Comparison of ENCODE assay signal across 34 cellular contexts in the genomic region with DNA sequence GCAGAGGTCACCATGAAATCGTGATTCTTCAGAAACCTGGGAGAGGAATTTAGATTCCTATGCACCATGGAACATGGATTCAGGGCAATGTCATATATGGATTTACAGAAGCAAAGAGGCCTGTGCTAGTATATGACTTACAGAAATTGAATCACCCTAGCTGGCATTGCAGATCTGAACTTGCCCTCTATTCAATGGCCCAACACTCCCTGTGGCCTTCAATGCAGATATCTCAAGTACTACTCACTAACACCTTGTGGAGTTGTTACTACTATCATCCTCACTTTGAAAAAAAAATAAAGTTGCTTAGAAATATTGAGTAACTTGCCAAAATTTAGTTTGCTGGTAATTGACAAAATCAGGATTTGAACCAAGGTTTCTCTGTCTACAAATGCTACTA.
"Had no signal": no experiment of that assay in that cellular context is flagged by ENCODE, and none has a peak within 500 bp of the region (broad histone marks: within the 10 kb centered on the region; RNA-seq: fewer than 3 reads in every experiment).

No MANE protein-coding gene starts in this region.

- H3K4me3 ChIP-seq: adrenal gland, body of pancreas had no signal

- DNase-seq: activated B cell treated with CpG ODN at 0.5 μM for 24 hours; activated CD4-positive, alpha-beta memory T cell treated with anti-CD3 and anti-CD28 coated beads for 36 hours; activated CD4-positive, alpha-beta T cell treated with anti-CD3 and anti-CD28 coated beads for 4 hours; activated CD4-positive, alpha-beta T cell treated with anti-CD3 and anti-CD28 coated beads, Interleukin-2, amount 10 ng/mL, durations not matched to agents 24 days and 14 days; activated CD4-positive, alpha-beta T cell treated with anti-CD3 and anti-CD28 coated beads, Interleukin-2, amount 50 U/mL, for 1 hour; activated CD4-positive, alpha-beta T cell treated with anti-CD3 and anti-CD28 coated beads, Interleukin-2, amount 50 U/mL, for 4 hours; activated CD4-positive, CD25-positive, alpha-beta regulatory T cell treated with anti-CD3 and anti-CD28 coated beads, Interleukin-2, amount 50 U/mL, for 72 hours; activated CD8-positive, alpha-beta memory T cell treated with anti-CD3 and anti-CD28 coated beads, Interleukin-2, amount 50 U/mL, for 4 hours; activated CD8-positive, alpha-beta T cell treated with anti-CD3 and anti-CD28 coated beads for 36 hours; activated effector memory CD4-positive, alpha-beta T cell treated with anti-CD3 and anti-CD28 coated beads, Interleukin-2, amount 50 U/mL, for 16 hours; activated gamma-delta T cell treated with Interleukin-2 at 50 U/mL for 16 hours; activated naive CD4-positive, alpha-beta T cell; activated naive CD4-positive, alpha-beta T cell treated with anti-CD3 and anti-CD28 coated beads for 36 hours; activated naive CD4-positive, alpha-beta T cell treated with anti-CD3 and anti-CD28 coated beads, Interleukin-2, amount 50 U/mL, for 16 hours; activated naive CD8-positive, alpha-beta T cell treated with anti-CD3 and anti-CD28 coated beads for 36 hours; activated T-cell treated with anti-CD3 and anti-CD28 coated beads for 4 hours; activated T-cell treated with anti-CD3 and anti-CD28 coated beads, Interleukin-2, amount 50 U/mL, for 1 hour; activated T-cell treated with anti-CD3 and anti-CD28 coated beads, Interleukin-2, amount 50 U/mL, for 4 hours; activated T-cell treated with anti-CD3 and anti-CD28 coated beads, Interleukin-2, amount 50 U/mL, for 72 hours; adrenal gland; amniotic stem cell; aorta; body of pancreas; brain microvascular endothelial cell; central memory CD4-positive, alpha-beta T cell; SW 1271; T-helper 1 cell; T-helper 2 cell; T-helper 9 cell had no signal

- H3K4me1 ChIP-seq: adrenal gland, body of pancreas had no signal

- H3K9me3 ChIP-seq: adrenal gland, body of pancreas had no signal

- FAIRE-seq: astrocyte, TTC549 had no signal

- H3K36me3 ChIP-seq: adrenal gland, brain microvascular endothelial cell had no signal

- H3K27me3 ChIP-seq: adrenal gland, body of pancreas, brain microvascular endothelial cell had no signal

- ATAC-seq: activated CD8-positive, alpha-beta T cell treated with anti-CD3 and anti-CD28 coated beads for 36 hours; activated naive CD4-positive, alpha-beta T cell treated with anti-CD3 and anti-CD28 coated beads, Interleukin-2, amount 50 U/mL, for 72 hours; activated T-cell treated with anti-CD3 and anti-CD28 coated beads, Interleukin-2, amount 50 U/mL, for 4 hours; activated T-cell treated with anti-CD3 and anti-CD28 coated beads, Interleukin-2, amount 50 U/mL, for 72 hours; activated T-helper 17 cell treated with anti-CD3 and anti-CD28 coated beads, Interleukin-2, amount 50 U/mL, for 72 hours; body of pancreas had no signal

- H3K27ac ChIP-seq: adrenal gland, body of pancreas, brain microvascular endothelial cell, VCaP had no signal
